34 cellular contexts compared by ENCODE assay signal in the genomic region with DNA sequence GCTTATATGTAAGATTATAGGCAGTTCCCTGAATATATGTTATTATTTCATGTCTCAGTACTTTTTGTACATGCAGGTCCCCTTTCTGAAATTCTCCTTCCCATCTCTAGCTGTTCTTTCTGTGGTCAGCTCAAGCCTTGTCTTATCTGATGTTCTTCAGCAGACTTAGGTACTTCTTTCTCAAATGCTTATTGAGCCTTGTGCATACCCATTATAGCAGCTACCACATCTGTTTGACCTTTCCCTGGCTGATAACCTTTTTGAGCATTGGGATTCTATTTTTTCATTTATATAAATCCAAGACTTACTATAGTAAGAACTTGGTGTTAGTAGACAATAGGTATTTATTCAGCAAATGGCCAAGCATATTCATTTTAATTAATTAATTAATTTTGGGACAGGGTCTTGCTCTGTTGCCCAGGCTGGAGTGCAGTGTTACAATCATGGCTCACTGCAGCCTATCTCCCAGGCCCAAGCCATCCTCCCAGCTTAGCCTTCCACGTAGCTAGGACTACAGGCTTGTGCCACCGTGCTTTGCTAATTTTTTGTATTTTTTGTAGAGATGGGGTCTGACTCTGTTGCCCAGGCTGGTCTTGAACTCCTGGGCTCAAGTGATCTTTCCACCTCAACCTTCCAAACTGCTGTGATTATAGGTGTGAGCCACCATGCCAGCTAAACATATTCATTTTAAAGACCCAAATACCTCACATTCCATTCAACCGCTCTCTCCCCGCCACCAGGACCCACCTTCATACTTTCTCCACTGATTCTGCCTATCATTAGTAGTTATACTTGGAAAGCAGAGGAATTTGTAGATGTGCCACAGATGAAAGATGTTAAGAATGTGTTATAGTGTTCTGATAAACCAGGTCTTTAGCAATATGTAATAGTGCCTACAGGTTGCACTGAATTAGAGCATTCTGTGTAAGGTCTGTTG. TPM values are rescaled to one million over a fixed set of nuclear protein-coding genes. Genes with fewer than 3 reads are reported as not detected.
DNase-seq lines count a peak whose midpoint lies in the region; ATAC-seq, FAIRE-seq and TF ChIP-seq lines count a peak whose summit lies in the region.
"Had no signal": no experiment of that assay in that cellular context is flagged by ENCODE, and none has a peak within 500 bp of the region (broad histone marks: within the 10 kb centered on the region; RNA-seq: fewer than 3 reads in every experiment).

No MANE protein-coding gene starts in this region.

- POLR2A ChIA-PET in HepG2 (lab: Yijun Ruan, JAX), result no interaction called here

- H4K20me1 ChIP-seq in HepG2 (ENCODE audit: insufficient read depth, low read length) (no peaks in the 10 kb centered on the region), astrocyte (ENCODE audit: insufficient read depth, low read length) (no peaks in the 10 kb centered on the region)

- TF ChIP-seq EP300 in HepG2 (IDR thresholded peaks at IDR 0.05; ENCODE audit: low read depth in 2 of 2, low read length in 2 of 2) (no peak), HepG2 (CRISPR knock-in tag; IDR thresholded peaks at IDR 0.05; ENCODE audit: borderline replicate concordance) (no peak)

- DNase-seq in HepG2 (ENCODE audit: low spot score), result no peak
- no peak for DNase-seq in right lobe of liver
- peak; percentile 42 for DNase-seq in astrocyte (ENCODE audit: low read depth)
- DNase-seq in kidney glomerular epithelial cell (lab: John Stamatoyannopoulos, UW), result peak; percentile 4
- DNase-seq in type B pancreatic cell (ENCODE audit: extremely low spot score, unreplicated experiment), result no peak
- DNase-seq in HK-2 (ENCODE audit: unreplicated experiment), result no peak
- DNase-seq in posterior vena cava (ENCODE audit: low spot score), result no peak
- no peak for DNase-seq in NCI-H526 treated with DMSO at 0.1 percent for 48 hours (lab: John Stamatoyannopoulos, UW)
- DNase-seq: activated CD4-positive, alpha-beta T cell treated with anti-CD3 and anti-CD28 coated beads for 4 hours; activated CD8-positive, alpha-beta memory T cell treated with anti-CD3 and anti-CD28 coated beads for 24 hours; activated naive CD4-positive, alpha-beta T cell treated with Interleukin-2 at 50 U/mL for 16 hours; activated T-cell treated with anti-CD3 and anti-CD28 coated beads, Interleukin-2, amount 50 U/mL, for 4 hours; CD8-positive, alpha-beta memory T cell; colonic mucosa; gastrocnemius medialis; immature natural killer cell; KG1; left lung; midbrain; naive thymus-derived CD4-positive, alpha-beta T cell; NCI-H1417; NCI-H2029 treated with DMSO at 0.1 percent for 48 hours; NCI-H774; occipital lobe; stimulated activated CD4-positive, alpha-beta T cell treated with anti-CD3 and anti-CD28 coated beads, Interleukin-2, amount 100 ng/mL, for 24 hours had no signal

- TF ChIP-seq POLR2A in HepG2 (IDR thresholded peaks at IDR 0.05; ENCODE audit: insufficient read depth in 1 of 2, low read depth in 2 of 2, low read length in 2 of 2), result no peak
- TF ChIP-seq POLR2A in right lobe of liver (IDR thresholded peaks at IDR 0.05), result no peak

- H3K4me1 Mint-ChIP-seq in astrocyte (ENCODE audit: low read depth, unreplicated experiment) (peaks cover 3% of the 10 kb centered on the region), type B pancreatic cell (ENCODE audit: unreplicated experiment) (no peaks in the 10 kb centered on the region)
- H3K4me1 Mint-ChIP-seq: B cell had no signal

- H3K9ac ChIP-seq in HepG2 (ENCODE audit: insufficient read depth, low read depth, low read length) (no peak overlapping the region), astrocyte (ENCODE audit: low read length) (no peak overlapping the region)

- H3K4me2 ChIP-seq in HepG2 (ENCODE audit: low read depth, low read length) (no peak overlapping the region), astrocyte (ENCODE audit: low read length) (no peak overlapping the region)
- H3K4me2 ChIP-seq: A549, hepatocyte, smooth muscle cell had no signal

- H3K9me3 ChIP-seq in HepG2 (ENCODE audit: low read length) (no peaks in the 10 kb centered on the region), right lobe of liver (no peaks in the 10 kb centered on the region), astrocyte (ENCODE audit: insufficient read depth, low read depth, low read length) (no peaks in the 10 kb centered on the region)
- H3K9me3 ChIP-seq: A549, colonic mucosa, esophagus muscularis mucosa, gastrocnemius medialis, left lung, tibial nerve had no signal

- H3K79me2 ChIP-seq in HepG2 (ENCODE audit: insufficient read depth, low read length), result no peaks in the 10 kb centered on the region
- no peaks in the 10 kb centered on the region for H3K79me2 ChIP-seq in astrocyte (ENCODE audit: insufficient read depth, low read length)
- H3K79me2 ChIP-seq: hepatocyte had no signal

- H3K27ac ChIP-seq in HepG2 (ENCODE audit: extremely low read length, insufficient read depth, low read length) (no peak overlapping the region), right lobe of liver (no peak overlapping the region), astrocyte (ENCODE audit: low read depth, low read length) (no peak overlapping the region)
- H3K27ac ChIP-seq: A549, colonic mucosa, esophagus muscularis mucosa, gastrocnemius medialis, hepatocyte, left lung, tibial nerve had no signal

- intact Hi-C loops in HepG2 (cut with micrococcal nuclease; ENCODE audit: unreplicated experiment), result no loop called here
- intact Hi-C loops in right lobe of liver (cut with DNase I), result no loop called here
- intact Hi-C loops in posterior vena cava (cut with DNase I), result no loop called here

- TF ChIP-seq CTCF in HepG2 (CRISPR knock-in tag; IDR thresholded peaks at IDR 0.05), result no peak
- no peak for TF ChIP-seq CTCF in right lobe of liver (IDR thresholded peaks at IDR 0.05)
- no peak for TF ChIP-seq CTCF in astrocyte (IDR thresholded peaks at IDR 0.05; ENCODE audit: insufficient read depth, low read depth, low read length)
- no peak for TF ChIP-seq CTCF in type B pancreatic cell (conservative IDR thresholded peaks at IDR 0.05)

- ATAC-seq in HepG2 (no peak), right lobe of liver (no peak)
- ATAC-seq: A549; activated T-cell treated with anti-CD3 and anti-CD28 coated beads, Interleukin-2, amount 50 U/mL, for 4 hours; gastrocnemius medialis; HCT116; left lung; naive thymus-derived CD4-positive, alpha-beta T cell had no signal

- H3K4me1 ChIP-seq in HepG2 (ENCODE audit: insufficient read depth, low read length) (no peaks in the 10 kb centered on the region), right lobe of liver (no peaks in the 10 kb centered on the region), astrocyte (ENCODE audit: insufficient read depth, low read length) (no peaks in the 10 kb centered on the region)
- H3K4me1 ChIP-seq: A549, colonic mucosa, esophagus muscularis mucosa, gastrocnemius medialis, left lung, tibial nerve had no signal

- H3K36me3 Mint-ChIP-seq in astrocyte (ENCODE audit: low read depth, unreplicated experiment) (peaks cover 8% of the 10 kb centered on the region), type B pancreatic cell (peaks cover 32% of the 10 kb centered on the region)

- H3K4me3 Mint-ChIP-seq in astrocyte (ENCODE audit: unreplicated experiment) (no peak overlapping the region), type B pancreatic cell (no peak overlapping the region)
- H3K4me3 Mint-ChIP-seq: activated T-cell treated with anti-CD3 and anti-CD28 coated beads, Interleukin-2, amount 50 U/mL, for 4 hours; B cell; CD8-positive, alpha-beta memory T cell; immature natural killer cell; naive thymus-derived CD4-positive, alpha-beta T cell; T-helper 1 cell treated with Interleukin-12 subunit alpha and Interleukin-12 subunit beta and Interleukin-4 antibody, amounts not matched to agents 30 μg/mL and 1 μg/mL, for 36 hours had no signal

- H3K27ac Mint-ChIP-seq in astrocyte (ENCODE audit: unreplicated experiment) (no peak overlapping the region), type B pancreatic cell (peak overlapping the region; percentile 4)
- H3K27ac Mint-ChIP-seq: B cell; T-helper 1 cell treated with Interleukin-12 subunit alpha and Interleukin-12 subunit beta and Interleukin-4 antibody, amounts not matched to agents 30 μg/mL and 1 μg/mL, for 36 hours had no signal

- H3K9me3 Mint-ChIP-seq in astrocyte (ENCODE audit: unreplicated experiment) (no peaks in the 10 kb centered on the region), type B pancreatic cell (no peaks in the 10 kb centered on the region)
- H3K9me3 Mint-ChIP-seq: activated T-cell treated with anti-CD3 and anti-CD28 coated beads, Interleukin-2, amount 50 U/mL, for 4 hours; CD8-positive, alpha-beta memory T cell; immature natural killer cell; naive thymus-derived CD4-positive, alpha-beta T cell; T-helper 1 cell treated with Interleukin-12 subunit alpha and Interleukin-12 subunit beta and Interleukin-4 antibody, amounts not matched to agents 30 μg/mL and 1 μg/mL, for 36 hours had no signal

- FAIRE-seq in HepG2 (lab: Jason Lieb, UNC), result no peak
- FAIRE-seq in astrocyte (lab: Jason Lieb, UNC), result no peak
- FAIRE-seq: A549, HTR-8/SVneo had no signal

- no peak overlapping the region for H3K4me3 ChIP-seq in HepG2 (replicated peaks in 1 of 3; ENCODE audit: insufficient read depth in 1 of 3, low read depth in 2 of 3, low read length in 3 of 3)
- H3K4me3 ChIP-seq in right lobe of liver, result no peak overlapping the region
- H3K4me3 ChIP-seq in astrocyte (ENCODE audit: insufficient read depth, low read depth, low read length), result no peak overlapping the region
- H3K4me3 ChIP-seq: A549, colonic mucosa, esophagus muscularis mucosa, gastrocnemius medialis, hepatocyte, left lung, smooth muscle cell, tibial nerve had no signal

- CTCF ChIA-PET in HepG2 (lab: Yijun Ruan, JAX; ENCODE audit: low intra/inter-chr PET ratio, low total read pairs), result no interaction called here

- H2AFZ ChIP-seq in HepG2 (ENCODE audit: low read length) (no peak overlapping the region), astrocyte (ENCODE audit: low read depth, low read length) (no peak overlapping the region)
- H2AFZ ChIP-seq: hepatocyte had no signal

- TF ChIP-seq RAD21 in HepG2 (CRISPR knock-in tag; IDR thresholded peaks at IDR 0.05), result no peak

- H3K27me3 ChIP-seq in HepG2 (ENCODE audit: control insufficient read depth in 1 of 2, insufficient read depth in 2 of 2, low read length in 2 of 2) (no peaks in the 10 kb centered on the region), right lobe of liver (no peaks in the 10 kb centered on the region), astrocyte (ENCODE audit: insufficient read depth, low read length) (no peaks in the 10 kb centered on the region)
- H3K27me3 ChIP-seq: colonic mucosa, esophagus muscularis mucosa, gastrocnemius medialis, hepatocyte, left lung, tibial nerve had no signal

- BruUV-seq in HepG2 (replicated peaks; lab: Mats Ljungman, UMichigan), result no TSS peak

- H3K36me3 ChIP-seq in HepG2 (replicated peaks in 1 of 2; ENCODE audit: control insufficient read depth in 1 of 2, insufficient read depth in 2 of 2, low read length in 2 of 2), result peaks cover 0 to 16% of the 10 kb centered on the region in 2 experiments; a peak in 3 of 5 replicates
- peaks cover 6 to 43% (median 12%) of the 10 kb centered on the region in 4 donors for H3K36me3 ChIP-seq in right lobe of liver
- H3K36me3 ChIP-seq in astrocyte (ENCODE audit: insufficient read depth, low read length), result peaks cover 17% of the 10 kb centered on the region
- H3K36me3 ChIP-seq: colonic mucosa had no signal

- H3K27me3 Mint-ChIP-seq in astrocyte (ENCODE audit: low read depth, unreplicated experiment) (no peaks in the 10 kb centered on the region), type B pancreatic cell (no peaks in the 10 kb centered on the region)
- H3K27me3 Mint-ChIP-seq: B cell; CD8-positive, alpha-beta memory T cell; naive thymus-derived CD4-positive, alpha-beta T cell had no signal

- in situ Hi-C loops in HepG2 (cut with HindIII; ENCODE audit: extremely low pct_ligation_motif_present, low pct_unique_long_range_greater_than_20kb), result no loop called here

- WGBS in HepG2 (ENCODE audit: low lambda C conversion rate), result 90% methylated on average over 4 of the region's 4 CpGs
- WGBS in right lobe of liver (ENCODE audit: insufficient coverage, low coverage, low lambda C conversion rate, missing lambda C conversion rate), result 96% methylated on average over 4 of the region's 4 CpGs

RNA-seq across cellular contexts. Expression of a gene that starts 16.7 kb away (rescaled TPM):
- total RNA-seq in HepG2 (2016; rRNA removed; fragmentation: Illumina TruSeq; extraction: Trizol), result 22.8 and 33.5 TPM in 2 replicates
- 8.4 and 10.9 TPM in 2 replicates for total RNA-seq in HepG2 (2016; cell fraction: cytosol; rRNA removed; fragmentation: Illumina TruSeq; extraction: Trizol; ENCODE audit: low read depth)
- 22.6 and 32.8 TPM in 2 replicates for total RNA-seq in HepG2 (2016; cell fraction: insoluble cytoplasmic fraction; rRNA removed; fragmentation: Illumina TruSeq; extraction: Trizol)
- total RNA-seq in HepG2 (2016; cell fraction: membrane; rRNA removed; fragmentation: Illumina TruSeq; extraction: Trizol), result 15.6 and 18.7 TPM in 2 replicates
- 11.8 and 11.9 TPM in 2 replicates for total RNA-seq in HepG2 (2016; cell fraction: nucleus; rRNA removed; fragmentation: Illumina TruSeq; extraction: Trizol)
- 7.6 and 10.1 TPM in 2 replicates for polyA plus RNA-seq in HepG2 (2011; rRNA removed)
- polyA plus RNA-seq in HepG2 (2011; cell fraction: cytosol; rRNA removed), result 4.1 and 7.6 TPM in 2 replicates
- 2.0 and 3.2 TPM in 2 replicates for polyA plus RNA-seq in HepG2 (2011; cell fraction: nucleus; rRNA removed)
- polyA plus RNA-seq in HepG2 (2012), result 11.9 and 13.6 TPM in 2 replicates
- polyA plus RNA-seq in HepG2 (2016; cell fraction: cytosol; fragmentation: Illumina TruSeq; extraction: Trizol; ENCODE audit: low read depth), result 12.0 and 17.8 TPM in 2 replicates
- 34.7 and 35.9 TPM in 2 replicates for polyA plus RNA-seq in HepG2 (2016; cell fraction: insoluble cytoplasmic fraction; fragmentation: Illumina TruSeq; extraction: Trizol; ENCODE audit: low read depth)
- polyA plus RNA-seq in HepG2 (2016; cell fraction: membrane; fragmentation: Illumina TruSeq; extraction: Trizol; ENCODE audit: low read depth), result 13.6 and 15.9 TPM in 2 replicates
- polyA plus RNA-seq in HepG2 (2016; cell fraction: nucleus; fragmentation: Illumina TruSeq; extraction: Trizol; ENCODE audit: insufficient read depth, low read depth), result 15.2 and 15.8 TPM in 2 replicates
- polyA minus RNA-seq in HepG2 (2011; rRNA and poly(A)+ RNA removed; ENCODE audit: low replicate concordance), result 3.1 and 9.5 TPM in 2 replicates
- polyA minus RNA-seq in HepG2 (2011; cell fraction: cytosol; rRNA and poly(A)+ RNA removed), result 4.9 and 7.2 TPM in 2 replicates
- 3.9 and 6.2 TPM in 2 replicates for polyA minus RNA-seq in HepG2 (2011; cell fraction: nucleus; rRNA and poly(A)+ RNA removed)
- total RNA-seq in right lobe of liver, result 10 to 100 TPM; 12.1 to 24.1 (median 15.7) TPM
- 34.4 and 37.4 TPM in 2 replicates for total RNA-seq in astrocyte
- 21.4 and 24.5 TPM in 2 replicates for total RNA-seq in type B pancreatic cell (ENCODE audit: low replicate concordance)
- total RNA-seq in posterior vena cava, result 10 to 100 TPM; 29.2 to 32.7 TPM

RNA-seq across cellular contexts. Expression of a gene that starts 30.3 kb away (rescaled TPM):
- total RNA-seq in HepG2 (2016; rRNA removed; fragmentation: Illumina TruSeq; extraction: Trizol) (28.8 and 31.4 TPM in 2 replicates), right lobe of liver (10 to 100 TPM; 26.5 to 35.4 (median 29.8) TPM), astrocyte (69.0 and 73.4 TPM in 2 replicates), type B pancreatic cell (ENCODE audit: low replicate concordance) (52.1 and 63.7 TPM in 2 replicates), posterior vena cava (10 to 100 TPM; 55.3 to 64.6 TPM)
- 3.0 and 4.6 TPM in 2 replicates for total RNA-seq in HepG2 (2016; cell fraction: cytosol; rRNA removed; fragmentation: Illumina TruSeq; extraction: Trizol; ENCODE audit: low read depth)
- total RNA-seq in HepG2 (2016; cell fraction: insoluble cytoplasmic fraction; rRNA removed; fragmentation: Illumina TruSeq; extraction: Trizol), result 27.1 and 28.3 TPM in 2 replicates
- total RNA-seq in HepG2 (2016; cell fraction: membrane; rRNA removed; fragmentation: Illumina TruSeq; extraction: Trizol), result 5.9 and 6.3 TPM in 2 replicates
- total RNA-seq in HepG2 (2016; cell fraction: nucleus; rRNA removed; fragmentation: Illumina TruSeq; extraction: Trizol), result 26.1 and 28.1 TPM in 2 replicates
- polyA plus RNA-seq in HepG2 (2011; rRNA removed), result 8.5 and 10.0 TPM in 2 replicates
- 4.8 and 7.4 TPM in 2 replicates for polyA plus RNA-seq in HepG2 (2011; cell fraction: cytosol; rRNA removed)
- polyA plus RNA-seq in HepG2 (2011; cell fraction: nucleus; rRNA removed), result 7.8 and 7.9 TPM in 2 replicates
- 2.2 and 3.3 TPM in 2 replicates for polyA plus RNA-seq in HepG2 (2012)
- 0.65 and 0.66 TPM in 2 replicates for polyA plus RNA-seq in HepG2 (2016; cell fraction: cytosol; fragmentation: Illumina TruSeq; extraction: Trizol; ENCODE audit: low read depth)
- polyA plus RNA-seq in HepG2 (2016; cell fraction: insoluble cytoplasmic fraction; fragmentation: Illumina TruSeq; extraction: Trizol; ENCODE audit: low read depth), result 8.3 and 9.0 TPM in 2 replicates
- 1.0 and 1.9 TPM in 2 replicates for polyA plus RNA-seq in HepG2 (2016; cell fraction: membrane; fragmentation: Illumina TruSeq; extraction: Trizol; ENCODE audit: low read depth)
- polyA plus RNA-seq in HepG2 (2016; cell fraction: nucleus; fragmentation: Illumina TruSeq; extraction: Trizol; ENCODE audit: insufficient read depth, low read depth), result 17.0 and 18.1 TPM in 2 replicates
- 33.6 and 104 TPM in 2 replicates for polyA minus RNA-seq in HepG2 (2011; rRNA and poly(A)+ RNA removed; ENCODE audit: low replicate concordance)
- 23.4 and 30.6 TPM in 2 replicates for polyA minus RNA-seq in HepG2 (2011; cell fraction: cytosol; rRNA and poly(A)+ RNA removed)
- polyA minus RNA-seq in HepG2 (2011; cell fraction: nucleus; rRNA and poly(A)+ RNA removed), result 17.0 and 19.1 TPM in 2 replicates

RNA-seq across cellular contexts. Expression of a gene that starts 58.7 kb away (rescaled TPM):
- total RNA-seq in HepG2 (2016; rRNA removed; fragmentation: Illumina TruSeq; extraction: Trizol) (0.08 and 0.35 TPM in 2 replicates), right lobe of liver (1 to 10 TPM in 1 of 6 experiments, under 1 TPM in 5; 0.43 to 1.4 (median 0.48) TPM), astrocyte (16.5 and 21.9 TPM in 2 replicates), type B pancreatic cell (ENCODE audit: low replicate concordance) (12.8 and 32.6 TPM in 2 replicates), posterior vena cava (10 to 100 TPM; 12.9 to 17.7 TPM)
- total RNA-seq in HepG2 (2016; cell fraction: cytosol; rRNA removed; fragmentation: Illumina TruSeq; extraction: Trizol; ENCODE audit: low read depth), result 0.30 and 0.35 TPM in 2 replicates
- 0.09 and 0.15 TPM in 2 replicates for total RNA-seq in HepG2 (2016; cell fraction: insoluble cytoplasmic fraction; rRNA removed; fragmentation: Illumina TruSeq; extraction: Trizol)
- 0.22 and 0.28 TPM in 2 replicates for total RNA-seq in HepG2 (2016; cell fraction: membrane; rRNA removed; fragmentation: Illumina TruSeq; extraction: Trizol)
- total RNA-seq in HepG2 (2016; cell fraction: nucleus; rRNA removed; fragmentation: Illumina TruSeq; extraction: Trizol), result 0.06 and 0.19 TPM in 2 replicates
- 0.13 TPM in 2 replicates for polyA plus RNA-seq in HepG2 (2011; rRNA removed)
- polyA plus RNA-seq in HepG2 (2011; cell fraction: cytosol; rRNA removed), result 0.12 TPM in 2 replicates
- 0.08 and 0.23 TPM in 2 replicates for polyA plus RNA-seq in HepG2 (2011; cell fraction: nucleus; rRNA removed)
- 0.09 and 0.11 TPM in 2 replicates for polyA plus RNA-seq in HepG2 (2012)
- 0.26 TPM in 2 replicates for polyA plus RNA-seq in HepG2 (2016; cell fraction: cytosol; fragmentation: Illumina TruSeq; extraction: Trizol; ENCODE audit: low read depth)
- polyA plus RNA-seq in HepG2 (2016; cell fraction: insoluble cytoplasmic fraction; fragmentation: Illumina TruSeq; extraction: Trizol; ENCODE audit: low read depth), result 0.08 and 0.23 TPM in 2 replicates
- 0.13 and 0.23 TPM in 2 replicates for polyA plus RNA-seq in HepG2 (2016; cell fraction: membrane; fragmentation: Illumina TruSeq; extraction: Trizol; ENCODE audit: low read depth)
- polyA plus RNA-seq in HepG2 (2016; cell fraction: nucleus; fragmentation: Illumina TruSeq; extraction: Trizol; ENCODE audit: insufficient read depth, low read depth), result 0.21 and 0.25 TPM in 2 replicates
- polyA minus RNA-seq in HepG2 (2011; rRNA and poly(A)+ RNA removed; ENCODE audit: low replicate concordance), result 1.1 and 15.7 TPM in 2 replicates
- polyA minus RNA-seq in HepG2 (2011; cell fraction: cytosol; rRNA and poly(A)+ RNA removed), result 0.59 TPM in 1 of 2 replicates, not detected in the other
- 0.26 and 0.37 TPM in 2 replicates for polyA minus RNA-seq in HepG2 (2011; cell fraction: nucleus; rRNA and poly(A)+ RNA removed)
- polyA plus RNA-seq: immature natural killer cell; naive thymus-derived CD4-positive, alpha-beta T cell had no signal

Comparison
In these comparisons a context has a peak if more than half of its experiments do, and no peak if none do; other contexts are left out.
1. DNase-seq: peak in astrocyte (single experiment) and kidney glomerular epithelial cell (single experiment); none in HepG2 (single experiment), right lobe of liver (0 of 3), type B pancreatic cell (single experiment), HK-2 (single experiment), posterior vena cava (single experiment) and NCI-H526 treated with DMSO at 0.1 percent for 48 hours (single experiment).